In the genomic region with DNA sequence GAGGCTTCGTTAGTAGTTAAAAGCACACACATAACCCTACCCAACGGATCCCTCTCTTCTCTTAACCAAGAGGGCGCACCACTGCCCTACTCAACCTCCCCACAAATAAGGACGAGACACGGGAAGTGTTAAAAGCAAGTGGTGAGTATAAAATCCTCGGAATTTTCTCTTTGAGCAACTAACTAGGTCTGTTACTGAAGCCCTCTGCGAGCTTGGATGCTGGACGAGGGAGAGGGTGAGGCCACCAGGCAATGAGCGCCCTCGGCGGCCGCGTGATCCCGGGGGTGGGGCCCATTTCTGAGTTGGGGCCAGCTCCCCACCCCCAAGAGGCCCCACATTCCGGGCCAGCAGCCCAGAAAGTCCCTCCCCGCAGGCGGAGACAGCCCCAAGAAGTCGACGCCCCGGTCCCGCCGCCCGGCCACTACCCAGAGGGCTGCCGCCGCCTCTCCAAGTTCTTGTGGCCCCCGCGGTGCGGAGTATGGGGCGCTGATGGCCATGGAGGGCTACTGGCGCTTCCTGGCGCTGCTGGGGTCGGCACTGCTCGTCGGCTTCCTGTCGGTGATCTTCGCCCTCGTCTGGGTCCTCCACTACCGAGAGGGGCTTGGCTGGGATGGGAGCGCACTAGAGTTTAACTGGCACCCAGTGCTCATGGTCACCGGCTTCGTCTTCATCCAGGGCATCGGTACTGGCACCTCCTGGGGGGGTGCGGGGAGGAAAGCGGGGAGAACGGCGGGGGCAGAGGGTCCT, we compare ENCODE assay signal across 8 cellular contexts. TPM values are rescaled to one million over a fixed set of nuclear protein-coding genes. Genes with fewer than 3 reads are reported as not detected.
DNase-seq lines count a peak whose midpoint lies in the region; TF ChIP-seq lines count a peak whose summit lies in the region.

A gene with protein sequence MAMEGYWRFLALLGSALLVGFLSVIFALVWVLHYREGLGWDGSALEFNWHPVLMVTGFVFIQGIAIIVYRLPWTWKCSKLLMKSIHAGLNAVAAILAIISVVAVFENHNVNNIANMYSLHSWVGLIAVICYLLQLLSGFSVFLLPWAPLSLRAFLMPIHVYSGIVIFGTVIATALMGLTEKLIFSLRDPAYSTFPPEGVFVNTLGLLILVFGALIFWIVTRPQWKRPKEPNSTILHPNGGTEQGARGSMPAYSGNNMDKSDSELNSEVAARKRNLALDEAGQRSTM (plus strand): TSS at position 418 of the 747 bp plus-strand sequence. CDS start 72 bp downstream, at position 490.

- CTCF ChIA-PET in activated CD4-positive, alpha-beta memory T cell treated with anti-CD3 and anti-CD28 coated beads for 36 hours (lab: Charles Lee): interaction anchor here (1.2 kb wide), 1 partner anchor 12 kb away, joined by 3 read pairs; no protein-coding TSS in a partner anchor

- TF ChIP-seq POLR2A in transverse colon (IDR thresholded peaks at IDR 0.05): peak; percentile 59

- H3K36me3 ChIP-seq in mucosa of stomach (ENCODE audit: control insufficient read depth, insufficient read depth, low read length) (no peaks in the 10 kb centered on the region), transverse colon (no peaks in the 10 kb centered on the region)

- in situ Hi-C loops in transverse colon (cut with MboI; ENCODE audit: low pct_ligation_motif_present in 1 of 4, low pct_unique_long_range_greater_than_20kb in 1 of 4, low sequenced_read_pairs in 3 of 4): no loop called here

- H3K27me3 Mint-ChIP-seq in IgD-negative memory B cell: peaks cover 37% of the 10 kb centered on the region
- H3K27me3 Mint-ChIP-seq in activated CD4-positive, alpha-beta memory T cell treated with anti-CD3 and anti-CD28 coated beads for 36 hours: peaks cover 42% of the 10 kb centered on the region

- H3K4me1 ChIP-seq in mucosa of stomach (ENCODE audit: control insufficient read depth, insufficient read depth, low read length) (peaks cover 23% of the 10 kb centered on the region), transverse colon (peaks cover 0 to 21% (median 5%) of the 10 kb centered on the region in 4 donors)

- TF ChIP-seq CTCF in GM20000 (IDR thresholded peaks at IDR 0.05; ENCODE audit: extremely low read depth, missing control alignments) (no peak), transverse colon (IDR thresholded peaks at IDR 0.05) (no peak)

- no peak for TF ChIP-seq EP300 in transverse colon (IDR thresholded peaks at IDR 0.05; ENCODE audit: low read depth)

- H3K9me3 ChIP-seq in mucosa of stomach (ENCODE audit: control insufficient read depth, low read length): no peaks in the 10 kb centered on the region
- no peaks in the 10 kb centered on the region for H3K9me3 ChIP-seq in transverse colon

- H3K4me3 Mint-ChIP-seq in IgD-negative memory B cell: peak within 1 kb of the TSS; percentile 57 to 95 (median 86)
- H3K4me3 Mint-ChIP-seq in activated CD4-positive, alpha-beta memory T cell treated with anti-CD3 and anti-CD28 coated beads for 36 hours: peak within 1 kb of the TSS; percentile 80

- H3K4me3 ChIP-seq in mucosa of stomach (ENCODE audit: low read length) (peak within 1 kb of the TSS; percentile 66), transverse colon (peak within 1 kb of the TSS; percentile 48 to 83 (median 76))

- DNase-seq in ELR (ENCODE audit: low read depth) (peak; percentile 82), GM20000 (ENCODE audit: low spot score) (peak; percentile 87), fibroblast of gingiva (ENCODE audit: low read depth) (peak; percentile 95), transverse colon (peak; percentile 80), NCI-H187 (lab: John Stamatoyannopoulos, UW) (no peak)
- DNase-seq in activated CD4-positive, alpha-beta memory T cell treated with anti-CD3 and anti-CD28 coated beads for 36 hours: peak; percentile 27

- no peaks in the 10 kb centered on the region for H3K36me3 Mint-ChIP-seq in IgD-negative memory B cell
- H3K36me3 Mint-ChIP-seq in activated CD4-positive, alpha-beta memory T cell treated with anti-CD3 and anti-CD28 coated beads for 36 hours: no peaks in the 10 kb centered on the region

- H3K27me3 ChIP-seq in mucosa of stomach (ENCODE audit: control insufficient read depth, insufficient read depth, low read length) (peaks cover 9% of the 10 kb centered on the region), transverse colon (peaks cover 9% of the 10 kb centered on the region)

- POLR2A ChIA-PET in activated CD4-positive, alpha-beta memory T cell treated with anti-CD3 and anti-CD28 coated beads for 36 hours (lab: Charles Lee): no interaction called here

- H3K27ac ChIP-seq in transverse colon: peak within 1 kb of the TSS; percentile 87 to 95 (median 87)

- 0 to 3% methylated on average over 5 to 20 of the region's 46 CpGs for WGBS in transverse colon (ENCODE audit: low coverage in 1 of 2), 2 donors

- H3K9ac ChIP-seq in mucosa of stomach (ENCODE audit: low read length): peak within 1 kb of the TSS; percentile 72

- no peaks in the 10 kb centered on the region for H3K9me3 Mint-ChIP-seq in IgD-negative memory B cell
- no peaks in the 10 kb centered on the region for H3K9me3 Mint-ChIP-seq in activated CD4-positive, alpha-beta memory T cell treated with anti-CD3 and anti-CD28 coated beads for 36 hours

- intact Hi-C loops in activated CD4-positive, alpha-beta memory T cell treated with anti-CD3 and anti-CD28 coated beads for 36 hours (cut with micrococcal nuclease): no loop called here
- intact Hi-C loops in transverse colon (cut with DNase I; ENCODE audit: low total_unique reads): loop anchor here (10.0 kb wide), 1 partner anchor 87 kb away; the partner anchor contains the start of genes DCAF17 and METTL8

- H3K27ac Mint-ChIP-seq in IgD-negative memory B cell: peak within 1 kb of the TSS in 1 of 3 donors; percentile 81
- H3K27ac Mint-ChIP-seq in activated CD4-positive, alpha-beta memory T cell treated with anti-CD3 and anti-CD28 coated beads for 36 hours: no peak within 1 kb of the TSS

- peaks cover 0 to 9% (median 5%) of the 10 kb centered on the region in 3 donors for H3K4me1 Mint-ChIP-seq in IgD-negative memory B cell
- peaks cover 7% of the 10 kb centered on the region for H3K4me1 Mint-ChIP-seq in activated CD4-positive, alpha-beta memory T cell treated with anti-CD3 and anti-CD28 coated beads for 36 hours (ENCODE audit: low read depth)

RNA-seq across cellular contexts. Expression of the gene that starts here (rescaled TPM):
- 0.18 TPM for polyA plus RNA-seq in IgD-negative memory B cell
- total RNA-seq in activated CD4-positive, alpha-beta memory T cell treated with anti-CD3 and anti-CD28 coated beads for 36 hours: under 1 TPM; 0.86 to 0.99 TPM
- 100 to 1,000 TPM in 1 of 4 donors, 10 to 100 TPM in 3; 50.7 to 124 (median 63.9) TPM for total RNA-seq in transverse colon

Comparison
In these comparisons a context has a peak if more than half of its experiments do, and no peak if none do; other contexts are left out.
1. RNA of the gene that starts here (total RNA-seq): 50.7 to 124 TPM in transverse colon; 0.86 to 0.99 TPM in activated CD4-positive, alpha-beta memory T cell treated with anti-CD3 and anti-CD28 coated beads for 36 hours; every median in the first group is over 10 times any median in the second.
2. Peak in DNase-seq in activated CD4-positive, alpha-beta memory T cell treated with anti-CD3 and anti-CD28 coated beads for 36 hours; RNA of the gene not detected or under 1 TPM.
3. DNase-seq: peak in ELR (single experiment), GM20000 (single experiment), fibroblast of gingiva (single experiment) and transverse colon (single experiment); none in NCI-H187 (0 of 2).